ENCODE assay signal across 24 cellular contexts in the genomic region with DNA sequence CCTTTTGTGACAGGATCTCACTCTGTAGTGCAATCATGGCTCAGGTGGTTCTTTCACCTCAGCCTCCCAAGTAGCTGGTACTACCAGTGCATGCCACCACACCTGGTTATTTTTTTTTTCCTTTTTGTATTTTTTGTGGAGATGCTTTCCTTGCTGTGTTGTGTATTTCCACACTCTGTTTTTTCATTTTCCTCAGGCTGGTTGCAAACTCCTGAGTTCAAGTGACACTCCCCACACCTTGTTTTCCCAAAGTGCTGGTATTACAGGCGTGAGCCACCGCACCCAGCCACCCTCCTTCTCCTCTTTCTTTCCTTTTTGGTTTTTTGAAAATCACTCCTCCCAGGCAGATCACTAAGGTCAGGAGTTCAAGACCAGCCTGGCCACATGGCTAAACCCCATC.
"Had no signal": no experiment of that assay in that cellular context is flagged by ENCODE, and none has a peak within 500 bp of the region (broad histone marks: within the 10 kb centered on the region; RNA-seq: fewer than 3 reads in every experiment).

No MANE protein-coding gene starts in this region.

- H3K27ac ChIP-seq: left ventricle myocardium inferior, ovary, right atrium auricular region, right lobe of liver, testis, thyroid gland, transverse colon, upper lobe of left lung, vagina had no signal

- H3K36me3 Mint-ChIP-seq: mesothelial cell of epicardium; naive B cell; natural killer cell; stimulated activated naive B cell treated with anti-CD40 and anti-IgM and Interleukin-4, amounts not matched to agents 10 μg/mL and 1 μg/mL and 100 μg/mL, for 72 hours had no signal

- H3K4me1 ChIP-seq: left ventricle myocardium inferior, right atrium auricular region, right lobe of liver, testis, vagina had no signal

- H3K27ac Mint-ChIP-seq: mesothelial cell of epicardium; naive B cell; natural killer cell; nephron progenitor cell; progenitor cell of endocrine pancreas; stimulated activated naive B cell treated with anti-CD40 and anti-IgM and Interleukin-4, amounts not matched to agents 10 μg/mL and 1 μg/mL and 100 μg/mL, for 72 hours had no signal

- H3K4me3 ChIP-seq: left ventricle myocardium inferior, lung, ovary, right atrium auricular region, right lobe of liver, smooth muscle cell, stomach, testis, thyroid gland, transverse colon, upper lobe of left lung, vagina had no signal

- H3K9me3 Mint-ChIP-seq: natural killer cell had no signal

- H3K36me3 ChIP-seq: left ventricle myocardium inferior, ovary, right atrium auricular region, right lobe of liver, stomach, thyroid gland, transverse colon, upper lobe of left lung, vagina had no signal

- H3K4me2 ChIP-seq: smooth muscle cell had no signal

- H3K27me3 ChIP-seq: ovary, right atrium auricular region, right lobe of liver, stomach, testis, thyroid gland, transverse colon, upper lobe of left lung, vagina had no signal

- DNase-seq: islet precursor cell; left ventricle myocardium inferior; mesendoderm; naive B cell; natural killer cell; nephron progenitor cell; ovary; right lobe of liver; stimulated activated CD4-positive, alpha-beta T cell treated with anti-CD3 and anti-CD28 coated beads, Interleukin-1b, Interleukin-23, amount 100 ng/mL, for 48 hours; stimulated activated CD4-positive, alpha-beta T cell treated with anti-CD3 and anti-CD28 coated beads, Interleukin-2, amount 100 ng/mL, for 48 hours; stimulated activated CD4-positive, alpha-beta T cell treated with anti-CD3 and anti-CD28 coated beads, Interleukin-4, amount 100 ng/mL, for 4 hours; stimulated activated naive B cell treated with anti-CD40 and anti-IgM and Interleukin-4, amounts not matched to agents 10 μg/mL and 1 μg/mL and 100 μg/mL, for 72 hours; stimulated activated naive CD8-positive, alpha-beta T cell treated with anti-CD3 and anti-CD28 coated beads, Interleukin-15, Interleukin-2, amounts not matched to agents 100 U/mL and 50 U/mL, for 24 hours; stomach; testis; thyroid gland; upper lobe of left lung had no signal

- H3K4me1 Mint-ChIP-seq: mesothelial cell of epicardium; naive B cell; natural killer cell; stimulated activated naive B cell treated with anti-CD40 and anti-IgM and Interleukin-4, amounts not matched to agents 10 μg/mL and 1 μg/mL and 100 μg/mL, for 72 hours had no signal

- H3K9me3 ChIP-seq: ovary, right atrium auricular region, right lobe of liver, stomach, testis, thyroid gland, transverse colon, upper lobe of left lung, vagina had no signal

- H3K4me3 Mint-ChIP-seq: mesothelial cell of epicardium; naive B cell; natural killer cell; nephron progenitor cell; stimulated activated naive B cell treated with anti-CD40 and anti-IgM and Interleukin-4, amounts not matched to agents 10 μg/mL and 1 μg/mL and 100 μg/mL, for 72 hours had no signal
